Comparison of ENCODE assay signal across 1 cellular context in the genomic region with DNA sequence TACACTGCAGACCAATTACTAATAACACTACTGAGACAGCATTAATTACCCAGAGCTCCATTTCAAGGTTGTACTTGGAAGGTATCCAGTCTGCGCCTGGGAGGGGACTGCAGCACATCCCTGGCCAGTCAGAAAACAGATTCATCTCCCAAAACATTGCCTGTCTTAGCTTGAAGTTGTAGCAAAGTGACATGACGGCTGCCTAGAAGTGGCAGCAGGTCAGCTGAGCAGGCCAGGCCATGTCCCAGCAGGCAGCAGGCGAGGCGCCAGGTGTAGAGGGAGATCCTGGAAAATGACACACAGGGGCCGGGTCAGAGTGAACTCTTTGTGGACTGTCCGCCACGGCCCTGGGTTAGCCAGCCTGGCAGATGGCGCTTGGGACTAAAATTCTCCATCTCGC.
TF ChIP-seq lines count a peak whose summit lies in the region.

No MANE protein-coding gene starts in this region.

TF ChIP-seq in SK-N-SH, 30 proteins besides CTCF, POLR2A, EP300 and RAD21:
- TF ChIP-seq, protein P1, sequence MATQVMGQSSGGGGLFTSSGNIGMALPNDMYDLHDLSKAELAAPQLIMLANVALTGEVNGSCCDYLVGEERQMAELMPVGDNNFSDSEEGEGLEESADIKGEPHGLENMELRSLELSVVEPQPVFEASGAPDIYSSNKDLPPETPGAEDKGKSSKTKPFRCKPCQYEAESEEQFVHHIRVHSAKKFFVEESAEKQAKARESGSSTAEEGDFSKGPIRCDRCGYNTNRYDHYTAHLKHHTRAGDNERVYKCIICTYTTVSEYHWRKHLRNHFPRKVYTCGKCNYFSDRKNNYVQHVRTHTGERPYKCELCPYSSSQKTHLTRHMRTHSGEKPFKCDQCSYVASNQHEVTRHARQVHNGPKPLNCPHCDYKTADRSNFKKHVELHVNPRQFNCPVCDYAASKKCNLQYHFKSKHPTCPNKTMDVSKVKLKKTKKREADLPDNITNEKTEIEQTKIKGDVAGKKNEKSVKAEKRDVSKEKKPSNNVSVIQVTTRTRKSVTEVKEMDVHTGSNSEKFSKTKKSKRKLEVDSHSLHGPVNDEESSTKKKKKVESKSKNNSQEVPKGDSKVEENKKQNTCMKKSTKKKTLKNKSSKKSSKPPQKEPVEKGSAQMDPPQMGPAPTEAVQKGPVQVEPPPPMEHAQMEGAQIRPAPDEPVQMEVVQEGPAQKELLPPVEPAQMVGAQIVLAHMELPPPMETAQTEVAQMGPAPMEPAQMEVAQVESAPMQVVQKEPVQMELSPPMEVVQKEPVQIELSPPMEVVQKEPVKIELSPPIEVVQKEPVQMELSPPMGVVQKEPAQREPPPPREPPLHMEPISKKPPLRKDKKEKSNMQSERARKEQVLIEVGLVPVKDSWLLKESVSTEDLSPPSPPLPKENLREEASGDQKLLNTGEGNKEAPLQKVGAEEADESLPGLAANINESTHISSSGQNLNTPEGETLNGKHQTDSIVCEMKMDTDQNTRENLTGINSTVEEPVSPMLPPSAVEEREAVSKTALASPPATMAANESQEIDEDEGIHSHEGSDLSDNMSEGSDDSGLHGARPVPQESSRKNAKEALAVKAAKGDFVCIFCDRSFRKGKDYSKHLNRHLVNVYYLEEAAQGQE (IDR thresholded peaks at IDR 0.05; ENCODE audit: low read depth, low read length): no peak
- TF ChIP-seq CHD2 (IDR thresholded peaks at IDR 0.05; ENCODE audit: low read length, partially characterized antibody) (no peak), RCOR1 (IDR thresholded peaks at IDR 0.05; ENCODE audit: low read length) (no peak), GABPA (IDR thresholded peaks at IDR 0.05; ENCODE audit: low read depth) (no peak), POLR2AphosphoS5 (IDR thresholded peaks at IDR 0.05; ENCODE audit: low read depth, low read length) (no peak), RXRA (IDR thresholded peaks at IDR 0.05; ENCODE audit: borderline replicate concordance, low read depth) (no peak), RFX5 (IDR thresholded peaks at IDR 0.05; ENCODE audit: low read length) (no peak), SMC3 (IDR thresholded peaks at IDR 0.05; ENCODE audit: low read depth, low read length) (no peak), JUND (IDR thresholded peaks at IDR 0.05) (no peak), GATA2 (CRISPR knock-in tag; IDR thresholded peaks at IDR 0.05) (no peak), ELF1 (IDR thresholded peaks at IDR 0.05) (no peak), TCF12 (IDR thresholded peaks at IDR 0.05) (no peak)
- TF ChIP-seq, protein P2, sequence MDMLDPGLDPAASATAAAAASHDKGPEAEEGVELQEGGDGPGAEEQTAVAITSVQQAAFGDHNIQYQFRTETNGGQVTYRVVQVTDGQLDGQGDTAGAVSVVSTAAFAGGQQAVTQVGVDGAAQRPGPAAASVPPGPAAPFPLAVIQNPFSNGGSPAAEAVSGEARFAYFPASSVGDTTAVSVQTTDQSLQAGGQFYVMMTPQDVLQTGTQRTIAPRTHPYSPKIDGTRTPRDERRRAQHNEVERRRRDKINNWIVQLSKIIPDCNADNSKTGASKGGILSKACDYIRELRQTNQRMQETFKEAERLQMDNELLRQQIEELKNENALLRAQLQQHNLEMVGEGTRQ (IDR thresholded peaks at IDR 0.05; ENCODE audit: borderline replicate concordance, low read depth, low read length): no peak
- TF ChIP-seq, protein P3, sequence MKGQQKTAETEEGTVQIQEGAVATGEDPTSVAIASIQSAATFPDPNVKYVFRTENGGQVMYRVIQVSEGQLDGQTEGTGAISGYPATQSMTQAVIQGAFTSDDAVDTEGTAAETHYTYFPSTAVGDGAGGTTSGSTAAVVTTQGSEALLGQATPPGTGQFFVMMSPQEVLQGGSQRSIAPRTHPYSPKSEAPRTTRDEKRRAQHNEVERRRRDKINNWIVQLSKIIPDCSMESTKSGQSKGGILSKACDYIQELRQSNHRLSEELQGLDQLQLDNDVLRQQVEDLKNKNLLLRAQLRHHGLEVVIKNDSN (IDR thresholded peaks at IDR 0.05; ENCODE audit: borderline replicate concordance, low read depth): no peak
- TF ChIP-seq, protein P4, sequence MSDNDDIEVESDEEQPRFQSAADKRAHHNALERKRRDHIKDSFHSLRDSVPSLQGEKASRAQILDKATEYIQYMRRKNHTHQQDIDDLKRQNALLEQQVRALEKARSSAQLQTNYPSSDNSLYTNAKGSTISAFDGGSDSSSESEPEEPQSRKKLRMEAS (IDR thresholded peaks at IDR 0.05; ENCODE audit: low read depth): no peak
- TF ChIP-seq, protein P5, sequence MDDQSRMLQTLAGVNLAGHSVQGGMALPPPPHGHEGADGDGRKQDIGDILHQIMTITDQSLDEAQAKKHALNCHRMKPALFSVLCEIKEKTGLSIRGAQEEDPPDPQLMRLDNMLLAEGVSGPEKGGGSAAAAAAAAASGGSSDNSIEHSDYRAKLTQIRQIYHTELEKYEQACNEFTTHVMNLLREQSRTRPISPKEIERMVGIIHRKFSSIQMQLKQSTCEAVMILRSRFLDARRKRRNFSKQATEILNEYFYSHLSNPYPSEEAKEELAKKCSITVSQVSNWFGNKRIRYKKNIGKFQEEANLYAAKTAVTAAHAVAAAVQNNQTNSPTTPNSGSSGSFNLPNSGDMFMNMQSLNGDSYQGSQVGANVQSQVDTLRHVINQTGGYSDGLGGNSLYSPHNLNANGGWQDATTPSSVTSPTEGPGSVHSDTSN (IDR thresholded peaks at IDR 0.05): no peak
- TF ChIP-seq, protein P6, sequence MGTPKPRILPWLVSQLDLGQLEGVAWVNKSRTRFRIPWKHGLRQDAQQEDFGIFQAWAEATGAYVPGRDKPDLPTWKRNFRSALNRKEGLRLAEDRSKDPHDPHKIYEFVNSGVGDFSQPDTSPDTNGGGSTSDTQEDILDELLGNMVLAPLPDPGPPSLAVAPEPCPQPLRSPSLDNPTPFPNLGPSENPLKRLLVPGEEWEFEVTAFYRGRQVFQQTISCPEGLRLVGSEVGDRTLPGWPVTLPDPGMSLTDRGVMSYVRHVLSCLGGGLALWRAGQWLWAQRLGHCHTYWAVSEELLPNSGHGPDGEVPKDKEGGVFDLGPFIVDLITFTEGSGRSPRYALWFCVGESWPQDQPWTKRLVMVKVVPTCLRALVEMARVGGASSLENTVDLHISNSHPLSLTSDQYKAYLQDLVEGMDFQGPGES (IDR thresholded peaks at IDR 0.05; ENCODE audit: low read depth, low read length): no peak
